22 cellular contexts compared by ENCODE assay signal in genomic region chr4:159341486-159341885, GRCh38.
A peak's percentile ranks its signal among the peaks of the same experiment; 100 is the strongest.
DNase-seq lines count a peak whose midpoint lies in the region; ATAC-seq, FAIRE-seq and TF ChIP-seq lines count a peak whose summit lies in the region.
"Had no signal": no experiment of that assay in that cellular context is flagged by ENCODE, and none has a peak within 500 bp of the region (broad histone marks: within the 10 kb centered on the region; RNA-seq: fewer than 3 reads in every experiment).

No MANE protein-coding gene starts in this region.

- H3K4me1 ChIP-seq in small intestine (ENCODE audit: control insufficient read depth in 2 of 2, insufficient read depth in 1 of 2, low read depth in 1 of 2, low read length in 1 of 2): no peaks in the 10 kb centered on the region
- H3K4me1 ChIP-seq: gastroesophageal sphincter, parathyroid adenoma, transverse colon had no signal

- no peak for TF ChIP-seq CTCF in epithelial cell of esophagus (IDR thresholded peaks at IDR 0.05; ENCODE audit: insufficient read depth, low read depth, low read length, missing control alignments)

- DNase-seq in SIG-M5 treated with dmso at 0.1 percent for 504 hours (lab: John Stamatoyannopoulos, UW; ENCODE audit: unreplicated experiment) (peak; percentile 30), SIG-M5 (lab: John Stamatoyannopoulos, UW) (no peak), NOMO-1 treated with DMSO at 0.1 percent for 48 hours (lab: John Stamatoyannopoulos, UW; ENCODE audit: unreplicated experiment) (peak; percentile 77), epithelial cell of esophagus (ENCODE audit: low read depth) (peak; percentile 52), stromal cell of bone marrow (ENCODE audit: low read depth) (peak; percentile 2), small intestine (no peak), A172 (ENCODE audit: low spot score) (no peak)
- DNase-seq: activated B cell treated with CpG ODN at 0.5 μM for 24 hours; activated CD8-positive, alpha-beta T cell treated with anti-CD3 and anti-CD28 coated beads, Interleukin-2, amount 10 ng/mL, durations not matched to agents 7 days and 5 days; CD4-positive, CD25-positive, alpha-beta regulatory T cell; DMS79 treated with DMSO at 0.1 percent for 48 hours; Karpas-422; naive thymus-derived CD8-positive, alpha-beta T cell; NCI-H187; NCI-H69; transverse colon had no signal

- H3K9me3 ChIP-seq in small intestine (ENCODE audit: control insufficient read depth, low read depth): no peaks in the 10 kb centered on the region
- H3K9me3 ChIP-seq: gastroesophageal sphincter, transverse colon had no signal

- 79 to 89% (median 81%) methylated on average over 2 of the region's 2 CpGs for WGBS in small intestine, 3 donors

- no peak for FAIRE-seq in small intestine (lab: Jason Lieb, UNC)

- no peaks in the 10 kb centered on the region for H3K27me3 ChIP-seq in small intestine (ENCODE audit: control insufficient read depth in 2 of 2, insufficient read depth in 2 of 2, low read length in 2 of 2)
- H3K27me3 ChIP-seq: gastroesophageal sphincter, transverse colon had no signal

- ATAC-seq in GM19324 (IDR thresholded peaks at IDR 0.05; ENCODE audit: low FRiP score, unreplicated experiment): no peak
- ATAC-seq: activated CD8-positive, alpha-beta T cell treated with anti-CD3 and anti-CD28 coated beads, Interleukin-2, amount 10 ng/mL, durations not matched to agents 7 days and 5 days; gastroesophageal sphincter; naive thymus-derived CD8-positive, alpha-beta T cell; Panc1 had no signal

- peaks cover 14 to 15% of the 10 kb centered on the region in 2 donors for H3K36me3 ChIP-seq in small intestine (ENCODE audit: control insufficient read depth in 2 of 2, insufficient read depth in 2 of 2, low read length in 2 of 2)

- H3K27ac ChIP-seq in small intestine (ENCODE audit: low read depth in 1 of 2, low read length in 1 of 2): no peak overlapping the region
- H3K27ac ChIP-seq: 22Rv1, gastroesophageal sphincter, parathyroid adenoma, skin epidermis, transverse colon had no signal

- H3K4me3 ChIP-seq in epithelial cell of esophagus (ENCODE audit: low read length): no peak overlapping the region
- H3K4me3 ChIP-seq in small intestine (ENCODE audit: low read depth in 1 of 2, low read length in 2 of 2): no peak overlapping the region
- H3K4me3 ChIP-seq: gastroesophageal sphincter, skin epidermis, transverse colon had no signal

Comparison
In these comparisons a context has a peak if more than half of its experiments do, and no peak if none do; other contexts are left out.
1. DNase-seq: peak in SIG-M5 treated with dmso at 0.1 percent for 504 hours (single experiment), NOMO-1 treated with DMSO at 0.1 percent for 48 hours (single experiment), epithelial cell of esophagus (single experiment) and stromal cell of bone marrow (single experiment); none in SIG-M5 (single experiment), small intestine (single experiment) and A172 (single experiment).